In genomic region chr5:181241393-181241975, GRCh38 we compare ENCODE assay signal across 8 cellular contexts. TPM values are rescaled to one million over a fixed set of nuclear protein-coding genes. Genes with fewer than 3 reads are reported as not detected.
DNase-seq lines count a peak whose midpoint lies in the region; ATAC-seq, FAIRE-seq and TF ChIP-seq lines count a peak whose summit lies in the region.

No MANE protein-coding gene starts in this region.

- H3K27ac ChIP-seq in RWPE2 (ENCODE audit: poor library complexity, severe bottlenecking) (peak overlapping the region; percentile 94), osteoblast (ENCODE audit: low read depth, low read length) (peak overlapping the region; percentile 95)

- peaks cover 85% of the 10 kb centered on the region for H3K36me3 Mint-ChIP-seq in effector memory CD8-positive, alpha-beta T cell (ENCODE audit: insufficient read depth)

- FAIRE-seq in GM12892 (lab: Jason Lieb, UNC): no peak

- ATAC-seq in RWPE2 (ENCODE audit: low read depth) (peak; percentile 55), HG03439 (IDR thresholded peaks at IDR 0.05; ENCODE audit: unreplicated experiment) (no peak), GM18873 (IDR thresholded peaks at IDR 0.05; ENCODE audit: low FRiP score, unreplicated experiment) (no peak)
- peak; percentile 29 for ATAC-seq in effector memory CD8-positive, alpha-beta T cell (replicated peaks)

- H3K27me3 ChIP-seq in RWPE2 (ENCODE audit: insufficient read depth, poor library complexity, severe bottlenecking) (no peaks in the 10 kb centered on the region), osteoblast (ENCODE audit: insufficient read depth, low read length) (no peaks in the 10 kb centered on the region)

- peaks cover 79% of the 10 kb centered on the region for H3K79me2 ChIP-seq in osteoblast (ENCODE audit: insufficient read depth, low read length)

- H3K27me3 Mint-ChIP-seq in effector memory CD8-positive, alpha-beta T cell: no peaks in the 10 kb centered on the region

- H3K4me1 Mint-ChIP-seq in effector memory CD8-positive, alpha-beta T cell (ENCODE audit: low read depth in 2 of 2): peaks cover 50 to 60% of the 10 kb centered on the region in 2 donors

- H3K27ac Mint-ChIP-seq in effector memory CD8-positive, alpha-beta T cell: peak overlapping the region; percentile 98 to 99

- H3K4me3 ChIP-seq in RWPE2 (ENCODE audit: severe bottlenecking) (peak overlapping the region; percentile 71), osteoblast (ENCODE audit: insufficient read depth, low read length) (peak overlapping the region; percentile 99)

- TF ChIP-seq CTCF in RWPE2 (IDR thresholded peaks at IDR 0.05; ENCODE audit: poor library complexity, severe bottlenecking) (no peak), osteoblast (IDR thresholded peaks at IDR 0.05; ENCODE audit: extremely low read depth, low read depth, low read length) (peak; percentile 27)

- peak overlapping the region; percentile 99 for H3K4me3 Mint-ChIP-seq in effector memory CD8-positive, alpha-beta T cell

- H3K9me3 ChIP-seq in RWPE2 (ENCODE audit: severe bottlenecking): no peaks in the 10 kb centered on the region
- H3K9me3 ChIP-seq in osteoblast (ENCODE audit: low read depth, low read length): no peaks in the 10 kb centered on the region

- peaks cover 55% of the 10 kb centered on the region for H4K20me1 ChIP-seq in osteoblast (ENCODE audit: insufficient read depth, low read length)

- H2AFZ ChIP-seq in osteoblast (ENCODE audit: low read length): no peak overlapping the region

- no peak for DNase-seq in GM12892 (ENCODE audit: insufficient read length)
- no peak for DNase-seq in RWPE2 (ENCODE audit: low spot score)
- peak in 1 of 3 experiments; percentile 27 for DNase-seq in effector memory CD8-positive, alpha-beta T cell
- peak; percentile 98 for DNase-seq in osteoblast (ENCODE audit: insufficient read length, low spot score, missing footprints)
- no peak for DNase-seq in NCI-H82 treated with DMSO at 0.1 percent for 48 hours (lab: John Stamatoyannopoulos, UW; ENCODE audit: unreplicated experiment)
- no peak for DNase-seq in AML-193 (lab: John Stamatoyannopoulos, UW)

- H3K36me3 ChIP-seq in RWPE2 (ENCODE audit: low read depth) (peaks cover 70% of the 10 kb centered on the region), osteoblast (ENCODE audit: insufficient read depth, low read length) (peaks cover 65% of the 10 kb centered on the region)

- H3K4me2 ChIP-seq in osteoblast (ENCODE audit: insufficient read depth, low read length): peak overlapping the region; percentile 100

- H3K4me1 ChIP-seq in RWPE2 (ENCODE audit: insufficient read depth, poor library complexity, severe bottlenecking): peaks cover 21% of the 10 kb centered on the region
- peaks cover 30% of the 10 kb centered on the region for H3K4me1 ChIP-seq in osteoblast (ENCODE audit: insufficient read depth, low read length)

- H3K9me3 Mint-ChIP-seq in effector memory CD8-positive, alpha-beta T cell: no peaks in the 10 kb centered on the region

- peak; percentile 32; the same call in 1 of the 2 replicates for TF ChIP-seq POLR2A in GM12892 (IDR thresholded peaks at IDR 0.05; ENCODE audit: low read depth, low read length)

RNA-seq across cellular contexts. Expression of gene RACK1, which starts 2.2 kb away (rescaled TPM):
- 3,646 TPM for polyA plus RNA-seq in GM12892 (2012; ENCODE audit: missing spikeins)
- 3,800 and 4,007 TPM in 2 replicates for total RNA-seq in osteoblast

RNA-seq across cellular contexts. Expression of gene TRIM41, which starts 18.4 kb away (rescaled TPM):
- 12.2 TPM for polyA plus RNA-seq in GM12892 (2012; ENCODE audit: missing spikeins)
- 12.4 and 15.9 TPM in 2 replicates for total RNA-seq in osteoblast

RNA-seq across cellular contexts. Expression of gene TRIM52, which starts 19.5 kb away (rescaled TPM):
- 13.4 TPM for polyA plus RNA-seq in GM12892 (2012; ENCODE audit: missing spikeins)
- 6.8 and 7.2 TPM in 2 replicates for total RNA-seq in osteoblast

RNA-seq across cellular contexts. Expression of gene TRIM7, which starts 36.5 kb away (rescaled TPM):
- polyA plus RNA-seq in GM12892 (2012; ENCODE audit: missing spikeins): 0.70 TPM
- 0.29 and 0.72 TPM in 2 replicates for total RNA-seq in osteoblast

Comparison
In these comparisons a context has a peak if more than half of its experiments do, and no peak if none do; other contexts are left out.
1. ATAC-seq: peak in RWPE2 (single experiment) and effector memory CD8-positive, alpha-beta T cell (single experiment); none in HG03439 (single experiment) and GM18873 (single experiment).